25 cellular contexts compared by ENCODE assay signal in genomic region chr9:94773655-94774054, GRCh38.
"Had no signal": no experiment of that assay in that cellular context is flagged by ENCODE, and none has a peak within 500 bp of the region (broad histone marks: within the 10 kb centered on the region; RNA-seq: fewer than 3 reads in every experiment).

No MANE protein-coding gene starts in this region.

- DNase-seq: activated CD4-positive, alpha-beta memory T cell treated with anti-CD3 and anti-CD28 coated beads for 36 hours; activated CD4-positive, alpha-beta T cell treated with anti-CD3 and anti-CD28 coated beads for 48 hours; activated effector memory CD4-positive, alpha-beta T cell treated with Interleukin-2 at 50 U/mL for 16 hours; activated naive CD4-positive, alpha-beta T cell treated with anti-CD3 and anti-CD28 coated beads for 36 hours; activated naive CD8-positive, alpha-beta T cell treated with anti-CD3 and anti-CD28 coated beads, Interleukin-2, amount 10 ng/mL, durations not matched to agents 7 days and 5 days; activated T-cell treated with anti-CD3 and anti-CD28 coated beads, Interleukin-2, amount 50 U/mL, for 72 hours; amniotic stem cell; effector memory CD8-positive, alpha-beta T cell; glutamatergic neuron; pancreas; psoas muscle; stimulated activated CD4-positive, alpha-beta T cell treated with anti-CD3 and anti-CD28 coated beads, Interleukin-2, amount 100 ng/mL, for 24 hours; stimulated activated naive CD8-positive, alpha-beta T cell treated with anti-CD3 and anti-CD28 coated beads, Interleukin-15, amount 100 ng/mL, for 72 hours; T1000; trophoblast cell had no signal

- H3K36me3 Mint-ChIP-seq: stimulated activated effector memory CD8-positive, alpha-beta T cell treated with anti-CD3 and anti-CD28 coated beads, Interleukin-12 subunit alpha, Interleukin-12 subunit beta, amount 100 ng/mL, for 72 hours had no signal

- H3K9me3 ChIP-seq: neutrophil, pancreas, psoas muscle, right atrium auricular region, suprapubic skin, vagina had no signal

- H3K36me3 ChIP-seq: cardiac muscle cell, neutrophil, pancreas, right atrium auricular region, suprapubic skin, vagina had no signal

- H3K27me3 ChIP-seq: cardiac muscle cell, neutrophil, pancreas, right atrium auricular region, suprapubic skin, vagina had no signal

- H3K27ac ChIP-seq: cardiac muscle cell, neutrophil, pancreas, psoas muscle, right atrium auricular region, suprapubic skin, vagina had no signal

- H3K9me3 Mint-ChIP-seq: activated CD4-positive, alpha-beta memory T cell treated with anti-CD3 and anti-CD28 coated beads for 36 hours; activated naive CD4-positive, alpha-beta T cell treated with anti-CD3 and anti-CD28 coated beads for 36 hours; activated naive CD8-positive, alpha-beta T cell treated with anti-CD3 and anti-CD28 coated beads, Interleukin-2, amount 10 ng/mL, durations not matched to agents 7 days and 5 days; activated T-cell treated with anti-CD3 and anti-CD28 coated beads, Interleukin-2, amount 50 U/mL, for 72 hours; effector memory CD8-positive, alpha-beta T cell; memory B cell; natural killer cell treated with Interleukin-12 subunit alpha and Interleukin-12 subunit beta and Interleukin-15 and Interleukin-18, amount 100 ng/mL, for 72 hours; stimulated activated effector memory CD8-positive, alpha-beta T cell treated with anti-CD3 and anti-CD28 coated beads, Interleukin-12 subunit alpha, Interleukin-12 subunit beta, amount 100 ng/mL, for 72 hours; stimulated activated naive CD8-positive, alpha-beta T cell treated with anti-CD3 and anti-CD28 coated beads, Interleukin-15, amount 100 ng/mL, for 72 hours; T-helper 1 cell treated with Interleukin-12 subunit alpha and Interleukin-12 subunit beta and Interleukin-4 antibody, amounts not matched to agents 30 μg/mL and 1 μg/mL, for 36 hours had no signal

- ATAC-seq: activated T-cell treated with anti-CD3 and anti-CD28 coated beads, Interleukin-2, amount 50 U/mL, for 72 hours; effector memory CD8-positive, alpha-beta T cell; esophagus mucosa; natural killer cell treated with Interleukin-12 subunit alpha and Interleukin-12 subunit beta and Interleukin-15 and Interleukin-18, amount 100 ng/mL, for 72 hours; pancreas; psoas muscle; stimulated activated effector memory CD8-positive, alpha-beta T cell treated with anti-CD3 and anti-CD28 coated beads, Interleukin-12 subunit alpha, Interleukin-12 subunit beta, amount 100 ng/mL, for 72 hours; stimulated activated naive CD8-positive, alpha-beta T cell treated with anti-CD3 and anti-CD28 coated beads, Interleukin-15, amount 100 ng/mL, for 72 hours had no signal

- H3K4me3 ChIP-seq: cardiac muscle cell, pancreas, psoas muscle, right atrium auricular region, suprapubic skin, vagina had no signal

- H3K4me1 ChIP-seq: pancreas, psoas muscle, right atrium auricular region, suprapubic skin had no signal

- H3K4me3 Mint-ChIP-seq: activated CD4-positive, alpha-beta memory T cell treated with anti-CD3 and anti-CD28 coated beads for 36 hours; activated naive CD4-positive, alpha-beta T cell treated with anti-CD3 and anti-CD28 coated beads for 36 hours; activated naive CD8-positive, alpha-beta T cell treated with anti-CD3 and anti-CD28 coated beads, Interleukin-2, amount 10 ng/mL, durations not matched to agents 7 days and 5 days; activated T-cell treated with anti-CD3 and anti-CD28 coated beads, Interleukin-2, amount 50 U/mL, for 72 hours; effector memory CD8-positive, alpha-beta T cell; memory B cell; natural killer cell treated with Interleukin-12 subunit alpha and Interleukin-12 subunit beta and Interleukin-15 and Interleukin-18, amount 100 ng/mL, for 72 hours; stimulated activated effector memory CD8-positive, alpha-beta T cell treated with anti-CD3 and anti-CD28 coated beads, Interleukin-12 subunit alpha, Interleukin-12 subunit beta, amount 100 ng/mL, for 72 hours; stimulated activated naive CD8-positive, alpha-beta T cell treated with anti-CD3 and anti-CD28 coated beads, Interleukin-15, amount 100 ng/mL, for 72 hours; T-helper 1 cell treated with Interleukin-12 subunit alpha and Interleukin-12 subunit beta and Interleukin-4 antibody, amounts not matched to agents 30 μg/mL and 1 μg/mL, for 36 hours had no signal

- H3K4me1 Mint-ChIP-seq: activated naive CD8-positive, alpha-beta T cell treated with anti-CD3 and anti-CD28 coated beads, Interleukin-2, amount 10 ng/mL, durations not matched to agents 7 days and 5 days had no signal

- H3K27me3 Mint-ChIP-seq: activated CD4-positive, alpha-beta memory T cell treated with anti-CD3 and anti-CD28 coated beads for 36 hours; activated naive CD8-positive, alpha-beta T cell treated with anti-CD3 and anti-CD28 coated beads, Interleukin-2, amount 10 ng/mL, durations not matched to agents 7 days and 5 days; effector memory CD8-positive, alpha-beta T cell; memory B cell; natural killer cell treated with Interleukin-12 subunit alpha and Interleukin-12 subunit beta and Interleukin-15 and Interleukin-18, amount 100 ng/mL, for 72 hours; stimulated activated naive CD8-positive, alpha-beta T cell treated with anti-CD3 and anti-CD28 coated beads, Interleukin-15, amount 100 ng/mL, for 72 hours had no signal

- H3K27ac Mint-ChIP-seq: activated CD4-positive, alpha-beta memory T cell treated with anti-CD3 and anti-CD28 coated beads for 36 hours; activated naive CD4-positive, alpha-beta T cell treated with anti-CD3 and anti-CD28 coated beads for 36 hours; activated naive CD8-positive, alpha-beta T cell treated with anti-CD3 and anti-CD28 coated beads, Interleukin-2, amount 10 ng/mL, durations not matched to agents 7 days and 5 days; activated T-cell treated with anti-CD3 and anti-CD28 coated beads, Interleukin-2, amount 50 U/mL, for 72 hours; effector memory CD8-positive, alpha-beta T cell; memory B cell; natural killer cell treated with Interleukin-12 subunit alpha and Interleukin-12 subunit beta and Interleukin-15 and Interleukin-18, amount 100 ng/mL, for 72 hours; stimulated activated effector memory CD8-positive, alpha-beta T cell treated with anti-CD3 and anti-CD28 coated beads, Interleukin-12 subunit alpha, Interleukin-12 subunit beta, amount 100 ng/mL, for 72 hours; stimulated activated naive CD8-positive, alpha-beta T cell treated with anti-CD3 and anti-CD28 coated beads, Interleukin-15, amount 100 ng/mL, for 72 hours; T-helper 1 cell treated with Interleukin-12 subunit alpha and Interleukin-12 subunit beta and Interleukin-4 antibody, amounts not matched to agents 30 μg/mL and 1 μg/mL, for 36 hours had no signal
